Comparison of ENCODE assay signal across 20 cellular contexts in the genomic region with DNA sequence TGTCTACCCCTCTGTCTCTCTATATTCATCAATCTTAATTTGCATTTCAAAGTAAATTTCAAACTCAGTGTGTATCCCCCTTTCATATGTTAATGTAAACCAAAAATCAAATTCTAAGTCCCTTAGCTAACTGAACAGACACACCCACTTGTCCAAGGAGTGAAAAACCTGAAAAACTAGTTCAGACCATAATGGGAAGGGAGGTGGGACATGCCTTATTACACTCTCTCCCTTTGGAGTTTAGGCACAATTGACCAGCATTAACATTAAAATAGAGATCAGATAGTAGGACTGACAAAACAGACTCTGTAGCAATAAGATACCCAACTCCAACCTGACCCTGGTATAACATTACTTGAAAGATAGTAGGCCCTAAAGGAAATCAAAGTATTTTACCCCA.
"Had no signal": no experiment of that assay in that cellular context is flagged by ENCODE, and none has a peak within 500 bp of the region (broad histone marks: within the 10 kb centered on the region; RNA-seq: fewer than 3 reads in every experiment).

No MANE protein-coding gene starts in this region.

- H3K4me3 ChIP-seq: gastroesophageal sphincter, heart right ventricle, prostate gland, transverse colon had no signal

- DNase-seq: activated CD4-positive, alpha-beta T cell treated with anti-CD3 and anti-CD28 coated beads for 1 hour; activated CD4-positive, alpha-beta T cell treated with anti-CD3 and anti-CD28 coated beads, Interleukin-2, amount 50 U/mL, for 48 hours; activated CD8-positive, alpha-beta memory T cell treated with anti-CD3 and anti-CD28 coated beads, Interleukin-2, amount 10 ng/mL, durations not matched to agents 7 days and 5 days; activated effector memory CD4-positive, alpha-beta T cell treated with Interleukin-2 at 50 U/mL for 16 hours; activated naive CD4-positive, alpha-beta T cell treated with anti-CD3 and anti-CD28 coated beads, Interleukin-2, amount 50 U/mL, for 16 hours; activated T-cell treated with anti-CD3 and anti-CD28 coated beads, Interleukin-2, amount 50 U/mL, for 1 hour; dermis blood vessel endothelial cell; erythroblast; heart right ventricle; left ventricle myocardium superior; natural killer cell; right cardiac atrium; small intestine; stimulated activated CD4-positive, alpha-beta T cell treated with anti-CD3 and anti-CD28 coated beads, Interleukin-4, amount 100 ng/mL, for 24 hours; stimulated activated naive CD4-positive, alpha-beta T cell treated with Interleukin-2 at 50 U/mL for 16 hours; T1000; transverse colon had no signal

- H3K27ac Mint-ChIP-seq: activated CD8-positive, alpha-beta memory T cell treated with anti-CD3 and anti-CD28 coated beads, Interleukin-2, amount 10 ng/mL, durations not matched to agents 7 days and 5 days; memory B cell; natural killer cell had no signal

- H3K36me3 Mint-ChIP-seq: activated CD8-positive, alpha-beta memory T cell treated with anti-CD3 and anti-CD28 coated beads, Interleukin-2, amount 10 ng/mL, durations not matched to agents 7 days and 5 days; memory B cell; natural killer cell had no signal

- H3K9me3 ChIP-seq: prostate gland, transverse colon had no signal

- ATAC-seq: activated CD8-positive, alpha-beta memory T cell treated with anti-CD3 and anti-CD28 coated beads, Interleukin-2, amount 10 ng/mL, durations not matched to agents 7 days and 5 days; gastroesophageal sphincter; heart right ventricle; left ventricle myocardium superior; natural killer cell; right cardiac atrium had no signal

- H3K36me3 ChIP-seq: gastroesophageal sphincter, heart right ventricle, prostate gland, transverse colon had no signal

- H3K27me3 ChIP-seq: gastroesophageal sphincter, transverse colon had no signal

- H3K27ac ChIP-seq: gastroesophageal sphincter, heart right ventricle, prostate gland, transverse colon had no signal

- H3K4me1 Mint-ChIP-seq: activated CD8-positive, alpha-beta memory T cell treated with anti-CD3 and anti-CD28 coated beads, Interleukin-2, amount 10 ng/mL, durations not matched to agents 7 days and 5 days; memory B cell; natural killer cell had no signal

- H3K9me3 Mint-ChIP-seq: natural killer cell had no signal

- H3K4me3 Mint-ChIP-seq: activated CD8-positive, alpha-beta memory T cell treated with anti-CD3 and anti-CD28 coated beads, Interleukin-2, amount 10 ng/mL, durations not matched to agents 7 days and 5 days; memory B cell; natural killer cell had no signal

- H3K27me3 Mint-ChIP-seq: activated CD8-positive, alpha-beta memory T cell treated with anti-CD3 and anti-CD28 coated beads, Interleukin-2, amount 10 ng/mL, durations not matched to agents 7 days and 5 days; memory B cell had no signal

- H3K4me1 ChIP-seq: gastroesophageal sphincter, heart right ventricle, prostate gland, transverse colon had no signal
